Comparison of ENCODE assay signal across 10 cellular contexts in genomic region chr12:110314308-110314707, GRCh38. TPM values are rescaled to one million over a fixed set of nuclear protein-coding genes. Genes with fewer than 3 reads are reported as not detected.
A peak's percentile ranks its signal among the peaks of the same experiment; 100 is the strongest.
DNase-seq lines count a peak whose midpoint lies in the region; ATAC-seq and TF ChIP-seq lines count a peak whose summit lies in the region.
"Had no signal": no experiment of that assay in that cellular context is flagged by ENCODE, and none has a peak within 500 bp of the region (broad histone marks: within the 10 kb centered on the region; RNA-seq: fewer than 3 reads in every experiment).

No MANE protein-coding gene starts in this region.

- peaks cover 16 to 61% of the 10 kb centered on the region in 2 donors for H3K4me1 ChIP-seq in adrenal gland (replicated peaks in 1 of 2)

- TF ChIP-seq POLR2A in adrenal gland (IDR thresholded peaks at IDR 0.05) = no peak

- DNase-seq in GM03348 (ENCODE audit: low spot score) (peak; percentile 55), HS-5 (ENCODE audit: low read depth) (peak; percentile 77), adrenal gland (no peak), non-pigmented ciliary epithelial cell (ENCODE audit: low read depth) (peak; percentile 51), DMS79 (lab: John Stamatoyannopoulos, UW) (no peak), NCI-H2107 (lab: John Stamatoyannopoulos, UW) (no peak), iPS-NIHi11 (ENCODE audit: low spot score) (no peak)
- DNase-seq: NCI-H1417 had no signal

- no peak overlapping the region for H3K4me3 ChIP-seq in adrenal gland

- ATAC-seq in GM21390 (IDR thresholded peaks at IDR 0.05; ENCODE audit: unreplicated experiment) = no peak
- ATAC-seq: left lobe of liver had no signal

- intact Hi-C loops in adrenal gland (cut with DNase I) = no loop called here

- H3K27ac ChIP-seq in adrenal gland = peak overlapping the region in 3 of 5 donors; percentile 2 to 65 (median 10)

- TF ChIP-seq CTCF in adrenal gland (IDR thresholded peaks at IDR 0.05) = no peak

- no peaks in the 10 kb centered on the region for H3K9me3 ChIP-seq in adrenal gland (replicated peaks in 1 of 3)

- H3K27me3 ChIP-seq in adrenal gland = no peaks in the 10 kb centered on the region

- 17 to 22% (median 21%) methylated on average over 2 of the region's 2 CpGs for WGBS in adrenal gland, 4 donors

- peaks cover 0 to 15% of the 10 kb centered on the region in 2 donors for H3K36me3 ChIP-seq in adrenal gland (replicated peaks in 1 of 2)

RNA-seq across cellular contexts. Expression of gene ATP2A2, which starts 33.3 kb away (rescaled TPM):
- total RNA-seq in adrenal gland = 100 to 1,000 TPM in 7 of 8 donors, 10 to 100 TPM in 1; 94.7 to 312 (median 121) TPM
- 100 to 1,000 TPM in 1 of 3 donors, 10 to 100 TPM in 2; 20.8 to 198 (median 27.1) TPM for polyA plus RNA-seq in adrenal gland

Comparison
In these comparisons a context has a peak if more than half of its experiments do, and no peak if none do; other contexts are left out.
1. DNase-seq: peak in GM03348 (single experiment), HS-5 (single experiment) and non-pigmented ciliary epithelial cell (single experiment); none in adrenal gland (0 of 7), DMS79 (single experiment), NCI-H2107 (single experiment) and iPS-NIHi11 (single experiment).